16 cellular contexts compared by ENCODE assay signal in the genomic region with DNA sequence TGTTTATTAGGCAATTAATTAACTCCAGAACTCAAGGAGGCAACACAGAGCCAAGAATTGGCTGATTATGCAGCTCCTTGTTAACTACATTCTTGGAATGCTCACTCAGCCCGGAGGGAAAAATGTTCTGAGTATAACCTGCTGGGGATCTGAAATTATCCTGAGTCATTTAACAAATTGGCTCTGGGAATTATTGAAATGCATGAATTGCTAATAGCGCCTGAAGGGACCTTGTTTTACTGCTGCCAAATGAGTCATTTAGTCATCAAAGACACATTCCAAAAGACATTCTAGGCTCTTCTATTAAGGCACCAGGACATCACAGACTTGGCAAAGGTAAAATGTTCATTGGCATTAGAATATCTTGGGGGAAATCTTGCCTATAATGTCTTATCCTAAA. TPM values are rescaled to one million over a fixed set of nuclear protein-coding genes. Genes with fewer than 3 reads are reported as not detected.
DNase-seq lines count a peak whose midpoint lies in the region; ATAC-seq and TF ChIP-seq lines count a peak whose summit lies in the region.
"Had no signal": no experiment of that assay in that cellular context is flagged by ENCODE, and none has a peak within 500 bp of the region (broad histone marks: within the 10 kb centered on the region; RNA-seq: fewer than 3 reads in every experiment).

No MANE protein-coding gene starts in this region.

- BruUV-seq in PC-3 (replicated peaks; lab: Mats Ljungman, UMichigan): no TSS peak

- intact Hi-C loops in PC-3 (cut with micrococcal nuclease) (loop anchor here (1.0 to 5.0 kb wide), 2 partner anchors 39 to 160 kb away; partner anchors contain the start of gene CLEC9A), psoas muscle (cut with DNase I) (loop anchor here (1.0 to 10.0 kb wide), 3 partner anchors 38 to 157 kb away; partner anchors contain the start of gene CLEC9A (in 1 of the 2))
- intact Hi-C loops in activated CD4-positive, alpha-beta T cell treated with anti-CD3 and anti-CD28 coated beads for 36 hours (cut with DNase I, micrococcal nuclease): loop anchor here in 1 of 2 experiments (2.0 kb wide), 2 partner anchors 153 to 443 kb away; no protein-coding TSS in a partner anchor

- peaks cover 41% of the 10 kb centered on the region for H3K4me1 ChIP-seq in PC-3 (ENCODE audit: insufficient read depth, low read length)
- no peaks in the 10 kb centered on the region for H3K4me1 ChIP-seq in endodermal cell (ENCODE audit: control insufficient read depth, insufficient read depth, low read length)
- no peaks in the 10 kb centered on the region for H3K4me1 ChIP-seq in psoas muscle

- H2AFZ ChIP-seq in PC-3 (ENCODE audit: low read length): no peak overlapping the region

- peak overlapping the region; percentile 71 for H3K4me2 ChIP-seq in PC-3 (ENCODE audit: low read length)
- H3K4me2 ChIP-seq: BLaER1 had no signal

- H3K4me3 ChIP-seq in PC-3 (ENCODE audit: low read length) (peak overlapping the region; percentile 28; the same call in 1 of the 2 replicates), choroid plexus epithelial cell (ENCODE audit: low read depth, low read length) (no peak overlapping the region), endodermal cell (ENCODE audit: low read length) (no peak overlapping the region), psoas muscle (no peak overlapping the region)
- H3K4me3 ChIP-seq: BLaER1 had no signal

- H3K36me3 Mint-ChIP-seq in endodermal cell (ENCODE audit: low read depth): no peaks in the 10 kb centered on the region
- no peaks in the 10 kb centered on the region for H3K36me3 Mint-ChIP-seq in activated CD4-positive, alpha-beta T cell treated with anti-CD3 and anti-CD28 coated beads for 36 hours (ENCODE audit: low read depth)
- H3K36me3 Mint-ChIP-seq: activated CD4-positive, alpha-beta memory T cell treated with anti-CD3 and anti-CD28 coated beads for 36 hours; immature natural killer cell had no signal

- H3K79me2 ChIP-seq in PC-3 (ENCODE audit: low read length): no peaks in the 10 kb centered on the region

- H4K20me1 ChIP-seq in PC-3 (ENCODE audit: low read length): no peaks in the 10 kb centered on the region
- H4K20me1 ChIP-seq: BLaER1 had no signal

- no peaks in the 10 kb centered on the region for H3K9me2 ChIP-seq in PC-3 (replicated peaks; ENCODE audit: low read length)

- peak overlapping the region; percentile 66 for H3K27ac ChIP-seq in PC-3 (ENCODE audit: low read length)
- H3K27ac ChIP-seq in endodermal cell (ENCODE audit: low read depth, low read length): no peak overlapping the region
- no peak overlapping the region for H3K27ac ChIP-seq in psoas muscle
- H3K27ac ChIP-seq: BLaER1 had no signal

- H3K9me3 Mint-ChIP-seq in endodermal cell: peaks cover 20% of the 10 kb centered on the region
- H3K9me3 Mint-ChIP-seq in activated CD4-positive, alpha-beta T cell treated with anti-CD3 and anti-CD28 coated beads for 36 hours (ENCODE audit: low read depth): no peaks in the 10 kb centered on the region
- H3K9me3 Mint-ChIP-seq: activated CD4-positive, alpha-beta memory T cell treated with anti-CD3 and anti-CD28 coated beads for 36 hours; immature natural killer cell had no signal

- CTCF ChIA-PET in PC-3 (lab: Charles Lee): interaction anchor here (0.5 to 1.0 kb wide), 2 partner anchors 20 to 39 kb away, joined by 3 to 8 read pairs; partner anchors contain the start of gene OLR1
- CTCF ChIA-PET in activated CD4-positive, alpha-beta T cell treated with anti-CD3 and anti-CD28 coated beads for 36 hours (lab: Charles Lee): interaction anchor here (0.6 to 1.6 kb wide), 6 partner anchors 8 to 378 kb away, joined by 3 to 8 read pairs (median 4); no protein-coding TSS in a partner anchor

- H3K36me3 ChIP-seq in PC-3 (ENCODE audit: low read depth, low read length): no peaks in the 10 kb centered on the region
- H3K36me3 ChIP-seq in endodermal cell (ENCODE audit: control insufficient read depth, insufficient read depth, low read length): no peaks in the 10 kb centered on the region
- H3K36me3 ChIP-seq in psoas muscle (ENCODE audit: insufficient read depth in 1 of 2, low read depth in 1 of 2): no peaks in the 10 kb centered on the region
- H3K36me3 ChIP-seq: BLaER1 had no signal

- H3K9ac ChIP-seq in PC-3 (ENCODE audit: low read length): no peak overlapping the region
- H3K9ac ChIP-seq in endodermal cell (ENCODE audit: extremely low read depth, low read length, poor library complexity, severe bottlenecking): no peak overlapping the region
- H3K9ac ChIP-seq: BLaER1 had no signal

- DNase-seq in COLO829 (ENCODE audit: low spot score) (peak; percentile 61), PC-3 (peak; percentile 95), choroid plexus epithelial cell (ENCODE audit: low read depth) (peak; percentile 47), medulla oblongata (ENCODE audit: extremely low spot score) (peak; percentile 66), endodermal cell (no peak), psoas muscle (no peak), HuH-7 (ENCODE audit: low spot score) (no peak)
- no peak for DNase-seq in activated CD4-positive, alpha-beta T cell treated with anti-CD3 and anti-CD28 coated beads for 36 hours
- DNase-seq: activated CD4-positive, alpha-beta memory T cell treated with anti-CD3 and anti-CD28 coated beads for 36 hours; erythroblast; immature natural killer cell; retina; stimulated activated naive CD8-positive, alpha-beta T cell treated with anti-CD3 and anti-CD28 coated beads, Interleukin-15, Interleukin-2, amounts not matched to agents 100 U/mL and 50 U/mL, for 24 hours had no signal

- no peak overlapping the region for H3K27ac Mint-ChIP-seq in endodermal cell
- H3K27ac Mint-ChIP-seq in activated CD4-positive, alpha-beta T cell treated with anti-CD3 and anti-CD28 coated beads for 36 hours: no peak overlapping the region
- H3K27ac Mint-ChIP-seq: activated CD4-positive, alpha-beta memory T cell treated with anti-CD3 and anti-CD28 coated beads for 36 hours had no signal

- H3K4me1 Mint-ChIP-seq in endodermal cell: peaks cover 6% of the 10 kb centered on the region
- no peaks in the 10 kb centered on the region for H3K4me1 Mint-ChIP-seq in activated CD4-positive, alpha-beta T cell treated with anti-CD3 and anti-CD28 coated beads for 36 hours

- ATAC-seq in PC-3 (peak; percentile 72), psoas muscle (no peak)
- ATAC-seq in activated CD4-positive, alpha-beta T cell treated with anti-CD3 and anti-CD28 coated beads for 36 hours: no peak
- ATAC-seq: stimulated activated naive CD8-positive, alpha-beta T cell treated with anti-CD3 and anti-CD28 coated beads, Interleukin-15, Interleukin-2, amounts not matched to agents 100 U/mL and 50 U/mL, for 24 hours had no signal

- peaks cover 10% of the 10 kb centered on the region for H3F3A ChIP-seq in PC-3 (ENCODE audit: low read length, unreplicated experiment)

- WGBS in endodermal cell (ENCODE audit: insufficient coverage in 1 of 2, insufficient read length in 1 of 2), 2 experiments: 38 to 40% methylated on average over 2 of the region's 2 CpGs
- 32 to 48% (median 36%) methylated on average over 2 of the region's 2 CpGs for WGBS in psoas muscle, 3 donors

- H3K27me3 ChIP-seq in PC-3 (ENCODE audit: low read length) (no peaks in the 10 kb centered on the region), endodermal cell (ENCODE audit: control insufficient read depth, insufficient read depth, low read length, poor library complexity, severe bottlenecking) (no peaks in the 10 kb centered on the region), psoas muscle (ENCODE audit: insufficient read depth in 3 of 3, low read length in 2 of 3) (no peaks in the 10 kb centered on the region)
- H3K27me3 ChIP-seq: BLaER1 had no signal

- no peaks in the 10 kb centered on the region for H3K27me3 Mint-ChIP-seq in endodermal cell (ENCODE audit: insufficient read depth)
- peaks cover 8% of the 10 kb centered on the region for H3K27me3 Mint-ChIP-seq in activated CD4-positive, alpha-beta T cell treated with anti-CD3 and anti-CD28 coated beads for 36 hours

- TF ChIP-seq CTCF in PC-3 (conservative IDR thresholded peaks at IDR 0.05; ENCODE audit: low read depth, low read length): no peak
- no peak for TF ChIP-seq CTCF in choroid plexus epithelial cell (conservative IDR thresholded peaks at IDR 0.05; ENCODE audit: low read depth, low read length)
- TF ChIP-seq CTCF in endodermal cell (conservative IDR thresholded peaks at IDR 0.05): no peak
- no peak for TF ChIP-seq CTCF in psoas muscle (IDR thresholded peaks at IDR 0.05)

- H3K9me3 ChIP-seq in PC-3 (ENCODE audit: low read length) (no peaks in the 10 kb centered on the region), endodermal cell (ENCODE audit: control insufficient read depth, low read length) (no peaks in the 10 kb centered on the region), psoas muscle (no peaks in the 10 kb centered on the region)
- H3K9me3 ChIP-seq: BLaER1 had no signal

- POLR2A ChIA-PET in PC-3 (lab: Charles Lee; ENCODE audit: unreplicated experiment): interaction anchor here (1.0 kb wide), 1 partner anchor 20 kb away, joined by 3 read pairs; the partner anchor contains the start of gene GABARAPL1
- POLR2A ChIA-PET in activated CD4-positive, alpha-beta T cell treated with anti-CD3 and anti-CD28 coated beads for 36 hours (lab: Charles Lee): no interaction called here

- H3K4me3 Mint-ChIP-seq in endodermal cell: no peak overlapping the region
- no peak overlapping the region for H3K4me3 Mint-ChIP-seq in activated CD4-positive, alpha-beta T cell treated with anti-CD3 and anti-CD28 coated beads for 36 hours
- H3K4me3 Mint-ChIP-seq: activated CD4-positive, alpha-beta memory T cell treated with anti-CD3 and anti-CD28 coated beads for 36 hours; immature natural killer cell had no signal

RNA-seq across cellular contexts. Expression of gene TMEM52B, which starts 13.0 kb away (rescaled TPM):
- not detected in 2 replicates for total RNA-seq in PC-3 (2014; rRNA removed)
- not detected for total RNA-seq in endodermal cell
- polyA plus RNA-seq in endodermal cell (2013, experiment 1 of 2): not detected
- polyA plus RNA-seq in endodermal cell (2013, experiment 2 of 2): not detected
- not detected for total RNA-seq in activated CD4-positive, alpha-beta T cell treated with anti-CD3 and anti-CD28 coated beads for 36 hours
- total RNA-seq in psoas muscle: not detected
- polyA plus RNA-seq in psoas muscle: not detected
- total RNA-seq: activated CD4-positive, alpha-beta memory T cell treated with anti-CD3 and anti-CD28 coated beads for 36 hours; T-helper 1 cell treated with Interleukin-12 subunit alpha and Interleukin-12 subunit beta and Interleukin-4 antibody, amounts not matched to agents 30 ng/mL and 1 ng/mL, for 36 hours had no signal
- polyA plus RNA-seq: immature natural killer cell had no signal

RNA-seq across cellular contexts. Expression of gene OLR1, which starts 19.9 kb away (rescaled TPM):
- total RNA-seq in PC-3 (2014; rRNA removed) (0.80 TPM in 1 of 2 replicates, not detected in the other), endodermal cell (under 1 TPM in 1 of 2 donors, not detected in 1; 0.22 TPM), psoas muscle (under 1 TPM in 2 of 4 donors, not detected in 2; 0.56 to 0.66 TPM)
- polyA plus RNA-seq in endodermal cell (2013, experiment 1 of 2): 0.11 TPM
- polyA plus RNA-seq in endodermal cell (2013, experiment 2 of 2): 0.58 TPM
- total RNA-seq in activated CD4-positive, alpha-beta T cell treated with anti-CD3 and anti-CD28 coated beads for 36 hours: not detected
- polyA plus RNA-seq in psoas muscle: under 1 TPM in 2 of 3 donors, not detected in 1; 0.03 to 0.04 TPM
- total RNA-seq: activated CD4-positive, alpha-beta memory T cell treated with anti-CD3 and anti-CD28 coated beads for 36 hours; OCI-LY7; T-helper 1 cell treated with Interleukin-12 subunit alpha and Interleukin-12 subunit beta and Interleukin-4 antibody, amounts not matched to agents 30 ng/mL and 1 ng/mL, for 36 hours had no signal
- polyA plus RNA-seq: immature natural killer cell had no signal

RNA-seq across cellular contexts. Expression of gene GABARAPL1, which starts 20.8 kb away (rescaled TPM):
- 14.9 and 24.5 TPM in 2 replicates for total RNA-seq in PC-3 (2014; rRNA removed)
- total RNA-seq in endodermal cell: 100 to 1,000 TPM; 135 to 191 TPM
- 61.9 TPM for polyA plus RNA-seq in endodermal cell (2013, experiment 1 of 2)
- polyA plus RNA-seq in endodermal cell (2013, experiment 2 of 2): 71.4 TPM
- total RNA-seq in activated CD4-positive, alpha-beta T cell treated with anti-CD3 and anti-CD28 coated beads for 36 hours: 1 to 10 TPM; 2.3 to 2.9 TPM
- total RNA-seq in psoas muscle: 100 to 1,000 TPM; 124 to 255 (median 218) TPM
- polyA plus RNA-seq in psoas muscle: 100 to 1,000 TPM in 2 of 3 donors, 10 to 100 TPM in 1; 36.1 to 268 (median 194) TPM

Comparison
In these comparisons a context has a peak if more than half of its experiments do, and no peak if none do; other contexts are left out.
1. DNase-seq: peak in COLO829 (single experiment), PC-3 (single experiment), choroid plexus epithelial cell (single experiment) and medulla oblongata (single experiment); none in endodermal cell (single experiment), activated CD4-positive, alpha-beta T cell treated with anti-CD3 and anti-CD28 coated beads for 36 hours (single experiment), psoas muscle (0 of 2) and HuH-7 (single experiment).